In the genomic region with DNA sequence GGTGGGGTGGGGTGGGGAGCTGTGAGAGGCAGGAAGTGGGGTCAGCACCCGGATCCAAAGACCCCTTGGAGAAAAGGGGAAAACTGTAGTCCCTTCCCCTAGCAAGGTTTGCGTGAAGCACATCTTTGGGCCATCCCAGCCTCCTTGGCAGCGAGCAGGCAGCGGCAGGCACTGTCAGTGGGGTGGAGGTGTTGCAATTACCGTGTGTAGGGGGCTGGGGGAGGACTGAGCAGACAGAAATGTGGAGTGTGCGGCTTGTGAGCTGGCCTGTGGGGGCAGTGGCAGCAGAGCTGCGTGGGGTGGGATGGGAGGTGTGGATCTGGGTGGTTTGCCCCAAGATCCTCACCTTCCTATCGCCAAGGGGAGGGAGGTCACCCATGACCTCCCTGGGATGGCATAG, we compare ENCODE assay signal across 10 cellular contexts. TPM values are rescaled to one million over a fixed set of nuclear protein-coding genes. Genes with fewer than 3 reads are reported as not detected.
DNase-seq lines count a peak whose midpoint lies in the region; ATAC-seq, FAIRE-seq and TF ChIP-seq lines count a peak whose summit lies in the region.
"Had no signal": no experiment of that assay in that cellular context is flagged by ENCODE, and none has a peak within 500 bp of the region (broad histone marks: within the 10 kb centered on the region; RNA-seq: fewer than 3 reads in every experiment).

No MANE protein-coding gene starts in this region.

- H3K4me2 ChIP-seq in keratinocyte (ENCODE audit: control insufficient read depth, extremely low read depth, insufficient read depth, low read depth, low read length) (peak overlapping the region; percentile 32), GM23338 (no peak overlapping the region)

- ATAC-seq in activated T-helper 17 cell treated with anti-CD3 and anti-CD28 coated beads, Interleukin-2, amount 50 U/mL, for 72 hours (replicated peaks): no peak
- ATAC-seq in GM23338: no peak

- DNase-seq in SIG-M5 treated with dmso at 0.1 percent for 504 hours (lab: John Stamatoyannopoulos, UW; ENCODE audit: unreplicated experiment) (peak; percentile 62), SIG-M5 (lab: John Stamatoyannopoulos, UW) (no peak), keratinocyte (ENCODE audit: low read depth, low spot score) (no peak), stomach (no peak), iPS-NIHi7 (ENCODE audit: extremely low spot score) (no peak), GM23338 (ENCODE audit: low spot score) (no peak)
- no peak for DNase-seq in activated CD4-positive, CD25-positive, alpha-beta regulatory T cell (lab: John Stamatoyannopoulos, UW)
- DNase-seq: cerebellar nuclear complex had no signal

- dilution Hi-C loops in keratinocyte (cut with MboI; ENCODE audit: extremely low pct_ligation_motif_present, low sequenced_read_pairs): no loop called here

- TF ChIP-seq CTCF in keratinocyte (optimal IDR thresholded peaks at IDR 0.05 in 1 of 3, IDR thresholded peaks at IDR 0.05 in 1 of 3, conservative IDR thresholded peaks at IDR 0.05 in 1 of 3; ENCODE audit: extremely low read depth in 1 of 3, insufficient read depth in 2 of 3, low read length in 3 of 3): no peak
- TF ChIP-seq CTCF in stomach (IDR thresholded peaks at IDR 0.05): no peak
- no peak for TF ChIP-seq CTCF in GM23338 (conservative IDR thresholded peaks at IDR 0.05; ENCODE audit: low read depth in 2 of 2)

- H3K79me2 ChIP-seq in keratinocyte (ENCODE audit: control insufficient read depth, insufficient read depth, low read length) (no peaks in the 10 kb centered on the region), GM23338 (replicated peaks; ENCODE audit: insufficient read depth) (no peaks in the 10 kb centered on the region)

- no peaks in the 10 kb centered on the region for H3K9me2 ChIP-seq in GM23338 (ENCODE audit: insufficient read depth)

- H2AFZ ChIP-seq in keratinocyte (ENCODE audit: control insufficient read depth, low read length) (no peak overlapping the region), GM23338 (no peak overlapping the region)

- TF ChIP-seq EP300 in stomach (IDR thresholded peaks at IDR 0.05): no peak

- peaks cover 9% of the 10 kb centered on the region; the same call in 1 of the 2 replicates for H3F3A ChIP-seq in GM23338 (replicated peaks; ENCODE audit: low read depth)

- no peaks in the 10 kb centered on the region for H3K9me3 Mint-ChIP-seq in activated T-helper 17 cell treated with anti-CD3 and anti-CD28 coated beads, Interleukin-2, amount 50 U/mL, for 72 hours
- H3K9me3 Mint-ChIP-seq in GM23338: no peaks in the 10 kb centered on the region

- H3K36me3 ChIP-seq in keratinocyte (ENCODE audit: control insufficient read depth in 2 of 2, extremely low read depth in 1 of 2, insufficient read depth in 2 of 2, low read length in 2 of 2) (no peaks in the 10 kb centered on the region), stomach (no peaks in the 10 kb centered on the region), GM23338 (ENCODE audit: insufficient read depth) (no peaks in the 10 kb centered on the region)

- H3K9me1 ChIP-seq in keratinocyte (ENCODE audit: control insufficient read depth, extremely low read depth, insufficient read depth, low read length): peaks cover 2% of the 10 kb centered on the region

- H3K27me3 Mint-ChIP-seq in activated T-helper 17 cell treated with anti-CD3 and anti-CD28 coated beads, Interleukin-2, amount 50 U/mL, for 72 hours: no peaks in the 10 kb centered on the region
- H3K27me3 Mint-ChIP-seq in GM23338 (ENCODE audit: insufficient read depth, low read depth, poor library complexity): peaks cover 5% of the 10 kb centered on the region

- FAIRE-seq in keratinocyte (lab: Jason Lieb, UNC): no peak

- intact Hi-C loops in stomach (cut with DNase I; ENCODE audit: low total_unique reads): no loop called here

- no peak overlapping the region for H3K27ac Mint-ChIP-seq in activated T-helper 17 cell treated with anti-CD3 and anti-CD28 coated beads, Interleukin-2, amount 50 U/mL, for 72 hours
- H3K27ac Mint-ChIP-seq in GM23338: no peak overlapping the region

- no peaks in the 10 kb centered on the region for H3K9me3 ChIP-seq in keratinocyte (ENCODE audit: control insufficient read depth, low read depth, low read length)
- no peaks in the 10 kb centered on the region for H3K9me3 ChIP-seq in stomach

- H3K4me1 ChIP-seq in keratinocyte (ENCODE audit: control insufficient read depth, extremely low read depth, insufficient read depth, low read length): peaks cover 39% of the 10 kb centered on the region
- peaks cover 71 to 85% (median 80%) of the 10 kb centered on the region in 4 donors for H3K4me1 ChIP-seq in stomach
- H3K4me1 ChIP-seq in GM23338 (ENCODE audit: insufficient read depth): peaks cover 30% of the 10 kb centered on the region

- no peaks in the 10 kb centered on the region for H3K36me3 Mint-ChIP-seq in activated T-helper 17 cell treated with anti-CD3 and anti-CD28 coated beads, Interleukin-2, amount 50 U/mL, for 72 hours (ENCODE audit: low read depth)
- H3K36me3 Mint-ChIP-seq in GM23338 (ENCODE audit: low read depth): no peaks in the 10 kb centered on the region

- TF ChIP-seq POLR2A in stomach (IDR thresholded peaks at IDR 0.05): no peak

- H3K9ac ChIP-seq in keratinocyte (ENCODE audit: control insufficient read depth, extremely low read depth, insufficient read depth, low read length): no peak overlapping the region

- H3K4me3 Mint-ChIP-seq in activated T-helper 17 cell treated with anti-CD3 and anti-CD28 coated beads, Interleukin-2, amount 50 U/mL, for 72 hours: peak overlapping the region; percentile 75
- no peak overlapping the region for H3K4me3 Mint-ChIP-seq in GM23338

- peaks cover 8% of the 10 kb centered on the region for H4K20me1 ChIP-seq in keratinocyte (ENCODE audit: control insufficient read depth, extremely low read depth, insufficient read depth, low read length)
- no peaks in the 10 kb centered on the region for H4K20me1 ChIP-seq in GM23338 (replicated peaks; ENCODE audit: insufficient read depth)

- H3K4me1 Mint-ChIP-seq in activated T-helper 17 cell treated with anti-CD3 and anti-CD28 coated beads, Interleukin-2, amount 50 U/mL, for 72 hours: peaks cover 8% of the 10 kb centered on the region
- H3K4me1 Mint-ChIP-seq in GM23338: peaks cover 46% of the 10 kb centered on the region

- H3K27me3 ChIP-seq in keratinocyte (ENCODE audit: control insufficient read depth, extremely low read depth, insufficient read depth, low read length) (peaks cover 5% of the 10 kb centered on the region), stomach (no peaks in the 10 kb centered on the region), GM23338 (ENCODE audit: insufficient read depth) (no peaks in the 10 kb centered on the region)

- H3K4me3 ChIP-seq in keratinocyte (ENCODE audit: control insufficient read depth in 2 of 3, extremely low read depth in 1 of 3, insufficient read depth in 2 of 3, low read depth in 1 of 3, low read length in 3 of 3): no peak overlapping the region
- H3K4me3 ChIP-seq in stomach: no peak overlapping the region
- no peak overlapping the region for H3K4me3 ChIP-seq in GM23338

- peak overlapping the region; percentile 21 for H3K27ac ChIP-seq in keratinocyte (ENCODE audit: control insufficient read depth, insufficient read depth, low read length)
- peak overlapping the region in 4 of 5 donors; percentile 81 to 88 (median 86) for H3K27ac ChIP-seq in stomach
- H3K27ac ChIP-seq in GM23338 (ENCODE audit: low read depth): no peak overlapping the region
- H3K27ac ChIP-seq: 22Rv1 had no signal

- 77 to 84% (median 82%) methylated on average over 6 to 8 of the region's 8 CpGs for WGBS in stomach, 5 donors

TF ChIP-seq in GM23338, 12 proteins besides CTCF, POLR2A, EP300 and RAD21 (continues in another document):
- TF ChIP-seq POLR2AphosphoS5 (IDR thresholded peaks at IDR 0.05; ENCODE audit: low read depth) (no peak), NANOG (IDR thresholded peaks at IDR 0.05; ENCODE audit: borderline replicate concordance) (no peak), ZNF114 (CRISPR knock-in tag; IDR thresholded peaks at IDR 0.05) (no peak), EZH2phosphoT487 (IDR thresholded peaks at IDR 0.05; ENCODE audit: unreplicated experiment) (no peak), JUNB (IDR thresholded peaks at IDR 0.05; ENCODE audit: unreplicated experiment) (no peak), ZNF331 (CRISPR knock-in tag; IDR thresholded peaks at IDR 0.05; ENCODE audit: low read depth) (no peak), EZH2 (IDR thresholded peaks at IDR 0.05; ENCODE audit: low read depth, unreplicated experiment) (no peak)

RNA-seq across cellular contexts. Expression of gene DAGLA, which starts 16.4 kb away (rescaled TPM):
- total RNA-seq in activated T-helper 17 cell treated with anti-CD3 and anti-CD28 coated beads, Interleukin-2, amount 50 U/mL, for 72 hours: under 1 TPM; 0.11 to 0.13 TPM
- 0.03 to 0.08 TPM (median 0.04 TPM) in 3 replicates for polyA plus RNA-seq in keratinocyte
- not detected for polyA plus RNA-seq in keratinocyte (2011; ENCODE audit: low read depth)
- polyA plus RNA-seq in keratinocyte (2011; cell fraction: cytosol; rRNA removed): 0.04 TPM in 2 replicates
- 0.20 and 0.23 TPM in 2 replicates for polyA plus RNA-seq in keratinocyte (2011; cell fraction: nucleus; rRNA removed)
- polyA plus RNA-seq in keratinocyte (2012; ENCODE audit: low replicate concordance): 0.14 TPM in 1 of 2 replicates, not detected in the other
- polyA minus RNA-seq in keratinocyte: 0.07 to 0.26 TPM (median 0.10 TPM) in 3 replicates
- 0.58 TPM for polyA minus RNA-seq in keratinocyte (2011; cell fraction: cytosol; rRNA and poly(A)+ RNA removed)
- polyA minus RNA-seq in keratinocyte (2011; cell fraction: nucleus; rRNA and poly(A)+ RNA removed): 0.31 and 0.42 TPM in 2 replicates
- 10 to 100 TPM in 1 of 5 donors, 1 to 10 TPM in 2, under 1 TPM in 2; under 0.01 to 27.2 (median 1.3) TPM for total RNA-seq in stomach
- polyA plus RNA-seq in stomach: 1 to 10 TPM in 1 of 3 donors, under 1 TPM in 2; 0.15 to 3.2 (median 0.75) TPM
- total RNA-seq in GM23338 (2014; rRNA removed; shearing (Covaris generic)): 1.3 and 2.5 TPM in 2 replicates
- 0.52 and 0.55 TPM in 2 replicates for polyA plus RNA-seq in GM23338 (2016; fragmentation: Nextera tagmentation; extraction: Ambion mirVana)

RNA-seq across cellular contexts. Expression of gene MYRF, which starts 55.8 kb away (rescaled TPM):
- total RNA-seq in activated T-helper 17 cell treated with anti-CD3 and anti-CD28 coated beads, Interleukin-2, amount 50 U/mL, for 72 hours: 1 to 10 TPM; 1.2 to 5.9 TPM
- polyA plus RNA-seq in keratinocyte (0.14 to 0.24 TPM (median 0.24 TPM) in 3 replicates), stomach (10 to 100 TPM; 19.0 to 45.9 (median 20.5) TPM), GM23338 (2016; fragmentation: Nextera tagmentation; extraction: Ambion mirVana) (1.9 and 2.2 TPM in 2 replicates)
- polyA plus RNA-seq in keratinocyte (2011; ENCODE audit: low read depth): 0.07 TPM
- polyA plus RNA-seq in keratinocyte (2011; cell fraction: cytosol; rRNA removed): 0.13 and 0.17 TPM in 2 replicates
- polyA plus RNA-seq in keratinocyte (2011; cell fraction: nucleus; rRNA removed): 0.50 and 0.79 TPM in 2 replicates
- polyA plus RNA-seq in keratinocyte (2012; ENCODE audit: low replicate concordance): 0.24 and 0.39 TPM in 2 replicates
- 0.19 to 1.1 TPM (median 0.20 TPM) in 3 replicates for polyA minus RNA-seq in keratinocyte
- 0.96 TPM for polyA minus RNA-seq in keratinocyte (2011; cell fraction: cytosol; rRNA and poly(A)+ RNA removed)
- 0.47 and 0.53 TPM in 2 replicates for polyA minus RNA-seq in keratinocyte (2011; cell fraction: nucleus; rRNA and poly(A)+ RNA removed)
- 100 to 1,000 TPM in 3 of 5 donors, 10 to 100 TPM in 1, 1 to 10 TPM in 1; 6.4 to 527 (median 240) TPM for total RNA-seq in stomach
- 5.0 and 5.5 TPM in 2 replicates for total RNA-seq in GM23338 (2014; rRNA removed; shearing (Covaris generic))
